8 cellular contexts compared by ENCODE assay signal in genomic region chr2:127701651-127702394, GRCh38. TPM values are rescaled to one million over a fixed set of nuclear protein-coding genes. Genes with fewer than 3 reads are reported as not detected.
DNase-seq lines count a peak whose midpoint lies in the region; ATAC-seq and TF ChIP-seq lines count a peak whose summit lies in the region.

No MANE protein-coding gene starts in this region.

- peak; percentile 48 for ATAC-seq in GM21717 (IDR thresholded peaks at IDR 0.05; ENCODE audit: unreplicated experiment)

- H3K4me1 Mint-ChIP-seq in neural crest cell, result peaks cover 38% of the 10 kb centered on the region

- H3K27ac ChIP-seq in DOHH2 (ENCODE audit: low read depth, low read length) (peak overlapping the region; percentile 65), stomach smooth muscle (ENCODE audit: low read length) (peak overlapping the region; percentile 88)

- H3K4me3 ChIP-seq in DOHH2 (ENCODE audit: low read length) (peak overlapping the region; percentile 84), stomach smooth muscle (ENCODE audit: low read length in 2 of 2) (peak overlapping the region; percentile 83 to 87)

- TF ChIP-seq RAD21 in Ishikawa (IDR thresholded peaks at IDR 0.05; ENCODE audit: low read depth), result no peak

- H3K9me3 Mint-ChIP-seq in neural crest cell, result no peaks in the 10 kb centered on the region

- H3K4me1 ChIP-seq in DOHH2 (ENCODE audit: control insufficient read depth, low read length) (peaks cover 35% of the 10 kb centered on the region), stomach smooth muscle (ENCODE audit: control insufficient read depth, insufficient read depth, low read length) (peaks cover 23% of the 10 kb centered on the region)

- H3K9me3 ChIP-seq in DOHH2 (ENCODE audit: control insufficient read depth, insufficient read depth, low read length) (no peaks in the 10 kb centered on the region), stomach smooth muscle (ENCODE audit: control insufficient read depth in 2 of 2, low read length in 2 of 2) (no peaks in the 10 kb centered on the region)

- DNase-seq in RPMI7951 (ENCODE audit: low read depth) (peak; percentile 81), fibroblast of the conjunctiva (ENCODE audit: low read depth) (peak; percentile 32), neural crest cell (ENCODE audit: low read depth, low spot score) (peak; percentile 66)
- peak; percentile 76 for DNase-seq in activated T-helper 9 cell treated with anti-CD3 and anti-CD28 coated beads, Interleukin-2, amount 50 U/mL, for 16 hours (ENCODE audit: low read depth)

- no peak for TF ChIP-seq EP300 in Ishikawa (IDR thresholded peaks at IDR 0.05; ENCODE audit: borderline replicate concordance)

- H3K4me2 ChIP-seq in DOHH2 (ENCODE audit: low read length), result peak overlapping the region; percentile 91

- peaks cover 33% of the 10 kb centered on the region for H3K79me2 ChIP-seq in DOHH2 (ENCODE audit: control insufficient read depth, low read length)

- H3K9me2 ChIP-seq in DOHH2 (replicated peaks; ENCODE audit: control insufficient read depth, low read length), result no peaks in the 10 kb centered on the region

- TF ChIP-seq CTCF in DOHH2 (IDR thresholded peaks at IDR 0.05; ENCODE audit: low read depth, low read length, poor library complexity, severe bottlenecking) (no peak), neural crest cell (conservative IDR thresholded peaks at IDR 0.05) (peak; percentile 41)

- peaks cover 44% of the 10 kb centered on the region for H3K36me3 ChIP-seq in DOHH2 (ENCODE audit: control insufficient read depth, low read length)
- peaks cover 9 to 11% of the 10 kb centered on the region in 2 donors for H3K36me3 ChIP-seq in stomach smooth muscle (ENCODE audit: control insufficient read depth in 2 of 2, insufficient read depth in 2 of 2, low read length in 2 of 2)

- peaks cover 23% of the 10 kb centered on the region for H3F3A ChIP-seq in DOHH2 (ENCODE audit: control insufficient read depth, insufficient read depth)

- peaks cover 13% of the 10 kb centered on the region for H3K36me3 Mint-ChIP-seq in neural crest cell (ENCODE audit: low read depth)

- no peaks in the 10 kb centered on the region for H3K27me3 Mint-ChIP-seq in neural crest cell (ENCODE audit: low read depth)

- H3K27ac Mint-ChIP-seq in neural crest cell (ENCODE audit: unreplicated experiment), result peak overlapping the region; percentile 83

- peaks cover 6% of the 10 kb centered on the region; the same call in 1 of the 2 replicates for H4K20me1 ChIP-seq in DOHH2 (ENCODE audit: control insufficient read depth, insufficient read depth, low read depth, low read length)

- H3K4me3 Mint-ChIP-seq in neural crest cell, result peak overlapping the region; percentile 97

- H3K9ac ChIP-seq in stomach smooth muscle (ENCODE audit: low read length in 2 of 2), result peak overlapping the region; percentile 73 to 90

- H3K27me3 ChIP-seq in DOHH2 (ENCODE audit: control insufficient read depth, low read length) (no peaks in the 10 kb centered on the region), stomach smooth muscle (ENCODE audit: control insufficient read depth in 1 of 2, insufficient read depth in 2 of 2, low read length in 2 of 2) (no peaks in the 10 kb centered on the region)

TF ChIP-seq in Ishikawa, 13 proteins besides CTCF, POLR2A, EP300 and RAD21:
- TF ChIP-seq FOXM1 (IDR thresholded peaks at IDR 0.05; ENCODE audit: borderline replicate concordance, low read depth) (no peak), CEBPB (IDR thresholded peaks at IDR 0.05) (no peak), USF1 (IDR thresholded peaks at IDR 0.05) (no peak), CREB1 (IDR thresholded peaks at IDR 0.05; ENCODE audit: low read depth) (no peak), TCF12 (IDR thresholded peaks at IDR 0.05; ENCODE audit: low read depth) (no peak; the same call in 1 of the 2 replicates), TEAD4 (IDR thresholded peaks at IDR 0.05) (no peak; the same call in 1 of the 2 replicates), MAX (IDR thresholded peaks at IDR 0.05) (peak; percentile 82), EGR1 (IDR thresholded peaks at IDR 0.05) (no peak), REST (IDR thresholded peaks at IDR 0.05; ENCODE audit: low read depth) (no peak; the same call in 1 of the 2 replicates), ZBTB7A (IDR thresholded peaks at IDR 0.05; ENCODE audit: low read depth) (no peak), TAF1 (IDR thresholded peaks at IDR 0.05; ENCODE audit: low read depth) (no peak), NFIC (IDR thresholded peaks at IDR 0.05) (0 out of 2 replicates have a peak, but pooled peaks have one; percentile 29), YY1 (IDR thresholded peaks at IDR 0.05; ENCODE audit: low read depth) (peak; percentile 47)

RNA-seq across cellular contexts. Expression of gene SFT2D3, which starts 0.5 kb away (rescaled TPM):
- 8.5 and 9.3 TPM in 2 replicates for total RNA-seq in RPMI7951 (2014; rRNA removed; shearing (Covaris generic))
- 18.8 TPM in 2 replicates for total RNA-seq in neural crest cell

RNA-seq across cellular contexts. Expression of gene LIMS2, which starts 26.5 kb away (rescaled TPM):
- total RNA-seq in RPMI7951 (2014; rRNA removed; shearing (Covaris generic)), result 3.3 and 3.8 TPM in 2 replicates
- total RNA-seq in neural crest cell, result 7.6 and 8.8 TPM in 2 replicates

RNA-seq across cellular contexts. Expression of gene GPR17, which starts 55.9 kb away (rescaled TPM):
- 0.29 and 0.84 TPM in 2 replicates for total RNA-seq in RPMI7951 (2014; rRNA removed; shearing (Covaris generic))
- 6.4 and 7.7 TPM in 2 replicates for total RNA-seq in neural crest cell

Comparison
In these comparisons a context has a peak if more than half of its experiments do, and no peak if none do; other contexts are left out.
1. Peak in every context shown above with its lines: DNase-seq, ATAC-seq, H3K4me3 ChIP-seq and H3K27ac ChIP-seq.